In genomic region chr2:10933700-10934225, GRCh38 we compare ENCODE assay signal across 17 cellular contexts. TPM values are rescaled to one million over a fixed set of nuclear protein-coding genes. Genes with fewer than 3 reads are reported as not detected.
"Had no signal": no experiment of that assay in that cellular context is flagged by ENCODE, and none has a peak within 500 bp of the region (broad histone marks: within the 10 kb centered on the region; RNA-seq: fewer than 3 reads in every experiment).

No MANE protein-coding gene starts in this region.

- H3K4me3 ChIP-seq: ascending aorta, cardiac muscle cell, esophagus squamous epithelium, ovary had no signal

- H3K4me1 ChIP-seq: ascending aorta, foreskin keratinocyte had no signal

- H3K36me3 ChIP-seq: ascending aorta, cardiac muscle cell, esophagus squamous epithelium, ovary had no signal

- FAIRE-seq: colon had no signal

- H3K9me3 ChIP-seq: ovary had no signal

- H3K27me3 ChIP-seq: ascending aorta, cardiac muscle cell, ovary had no signal

- H3K27ac ChIP-seq: ascending aorta, cardiac muscle cell, esophagus squamous epithelium, foreskin keratinocyte, ovary had no signal

- ATAC-seq: activated naive CD8-positive, alpha-beta T cell treated with anti-CD3 and anti-CD28 coated beads, Interleukin-2, amount 50 U/mL, for 24 hours; activated T-helper 17 cell treated with anti-CD3 and anti-CD28 coated beads, Interleukin-2, amount 50 U/mL, for 72 hours; foreskin keratinocyte; stimulated activated memory B cell treated with anti-CD40 and anti-IgM and Interleukin-4, amounts not matched to agents 10 μg/mL and 1 μg/mL and 100 μg/mL, for 72 hours had no signal

- DNase-seq: activated CD4-positive, alpha-beta T cell treated with anti-CD3 and anti-CD28 coated beads, Interleukin-2, amount 50 U/mL, for 4 hours; activated CD4-positive, CD25-positive, alpha-beta regulatory T cell treated with anti-CD3 and anti-CD28 coated beads, Interleukin-2, amount 50 U/mL, for 72 hours; activated naive CD4-positive, alpha-beta T cell treated with anti-CD3 and anti-CD28 coated beads for 36 hours; activated naive CD8-positive, alpha-beta T cell treated with anti-CD3 and anti-CD28 coated beads, Interleukin-2, amount 50 U/mL, for 24 hours; activated T-cell treated with anti-CD3 and anti-CD28 coated beads for 4 hours; esophagus squamous epithelium; foreskin keratinocyte; kidney glomerular epithelial cell; nephron progenitor cell; ovary; stimulated activated CD4-positive, alpha-beta T cell treated with anti-CD3 and anti-CD28 coated beads, Interleukin-12 subunit alpha, Interleukin-12 subunit beta, amount 100 ng/mL, for 4 hours had no signal

RNA-seq across cellular contexts. Expression of gene KCNF1, which starts 22.0 kb away (rescaled TPM):
- total RNA-seq: activated naive CD4-positive, alpha-beta T cell treated with anti-CD3 and anti-CD28 coated beads for 36 hours; activated T-helper 17 cell treated with anti-CD3 and anti-CD28 coated beads, Interleukin-2, amount 50 U/mL, for 72 hours; ascending aorta; lower leg skin had no signal
